ENCODE assay signal across 18 cellular contexts in genomic region chr5:80744149-80744548, GRCh38.
A peak's percentile ranks its signal among the peaks of the same experiment; 100 is the strongest.
DNase-seq lines count a peak whose midpoint lies in the region; ATAC-seq and TF ChIP-seq lines count a peak whose summit lies in the region.
"Had no signal": no experiment of that assay in that cellular context is flagged by ENCODE, and none has a peak within 500 bp of the region (broad histone marks: within the 10 kb centered on the region; RNA-seq: fewer than 3 reads in every experiment).

No MANE protein-coding gene starts in this region.

- H2AFZ ChIP-seq in mammary epithelial cell (ENCODE audit: low read depth, low read length), result no peak overlapping the region
- H2AFZ ChIP-seq: GM23338 had no signal

- no peaks in the 10 kb centered on the region for H3K4me1 Mint-ChIP-seq in MCF 10A (ENCODE audit: insufficient read depth, unreplicated experiment)
- peaks cover 20% of the 10 kb centered on the region for H3K4me1 Mint-ChIP-seq in central memory CD8-positive, alpha-beta T cell
- peaks cover 53 to 68% of the 10 kb centered on the region in 2 donors for H3K4me1 Mint-ChIP-seq in immature natural killer cell
- peaks cover 31 to 35% of the 10 kb centered on the region in 2 donors for H3K4me1 Mint-ChIP-seq in natural killer cell treated with Interleukin-12 subunit alpha and Interleukin-12 subunit beta and Interleukin-15 and Interleukin-18, amount 100 ng/mL, for 72 hours (ENCODE audit: low read depth in 2 of 2)

- H3K9me3 ChIP-seq in mammary epithelial cell (replicated peaks; ENCODE audit: insufficient read depth, low read length), result no peaks in the 10 kb centered on the region
- H3K9me3 ChIP-seq in right atrium auricular region, result no peaks in the 10 kb centered on the region

- peaks cover 29% of the 10 kb centered on the region for H3K36me3 Mint-ChIP-seq in MCF 10A (ENCODE audit: insufficient read depth, unreplicated experiment)
- peaks cover 5% of the 10 kb centered on the region for H3K36me3 Mint-ChIP-seq in central memory CD8-positive, alpha-beta T cell (ENCODE audit: insufficient read depth)
- peaks cover 17 to 49% (median 35%) of the 10 kb centered on the region in 3 donors for H3K36me3 Mint-ChIP-seq in immature natural killer cell
- peaks cover 28% of the 10 kb centered on the region for H3K36me3 Mint-ChIP-seq in natural killer cell treated with Interleukin-12 subunit alpha and Interleukin-12 subunit beta and Interleukin-15 and Interleukin-18, amount 100 ng/mL, for 72 hours

- BruUV-seq in MCF 10A (replicated peaks; lab: Mats Ljungman, UMichigan) (no TSS peak), mammary epithelial cell (replicated peaks; lab: Mats Ljungman, UMichigan) (no TSS peak)

- ATAC-seq in central memory CD8-positive, alpha-beta T cell (replicated peaks; ENCODE audit: extremely low read depth, poor library complexity, severe bottlenecking), result no peak
- no peak for ATAC-seq in natural killer cell treated with Interleukin-12 subunit alpha and Interleukin-12 subunit beta and Interleukin-15 and Interleukin-18, amount 100 ng/mL, for 72 hours
- no peak for ATAC-seq in GM21786 (IDR thresholded peaks at IDR 0.05; ENCODE audit: unreplicated experiment)
- ATAC-seq: GM23338, HCT116 had no signal

- POLR2A ChIA-PET in MCF 10A (lab: Yijun Ruan, JAX), result interaction anchor here (0.9 kb wide), 1 partner anchor 18 kb away, joined by 4 read pairs; no protein-coding TSS in a partner anchor

- H3K27ac ChIP-seq in mammary epithelial cell (ENCODE audit: insufficient read depth, low read depth, low read length), result no peak overlapping the region
- H3K27ac ChIP-seq in right atrium auricular region, result no peak overlapping the region

- H3K27me3 ChIP-seq in mammary epithelial cell (ENCODE audit: insufficient read depth, low read length) (no peaks in the 10 kb centered on the region), right atrium auricular region (no peaks in the 10 kb centered on the region)

- H3K27ac Mint-ChIP-seq in MCF 10A (ENCODE audit: low read depth, unreplicated experiment) (peak overlapping the region; percentile 71), immature natural killer cell (peak overlapping the region in 5 of 6 donors; percentile 10 to 65 (median 59))
- H3K27ac Mint-ChIP-seq in central memory CD8-positive, alpha-beta T cell (ENCODE audit: low read depth), result peak overlapping the region; percentile 20
- H3K27ac Mint-ChIP-seq in natural killer cell treated with Interleukin-12 subunit alpha and Interleukin-12 subunit beta and Interleukin-15 and Interleukin-18, amount 100 ng/mL, for 72 hours, result peak overlapping the region; percentile 71 to 72
- H3K27ac Mint-ChIP-seq: GM23338 had no signal

- H3K27me3 Mint-ChIP-seq in MCF 10A (ENCODE audit: insufficient read depth, unreplicated experiment), result no peaks in the 10 kb centered on the region
- H3K27me3 Mint-ChIP-seq in central memory CD8-positive, alpha-beta T cell, result no peaks in the 10 kb centered on the region
- no peaks in the 10 kb centered on the region for H3K27me3 Mint-ChIP-seq in immature natural killer cell (ENCODE audit: low read depth in 3 of 3)
- H3K27me3 Mint-ChIP-seq in natural killer cell treated with Interleukin-12 subunit alpha and Interleukin-12 subunit beta and Interleukin-15 and Interleukin-18, amount 100 ng/mL, for 72 hours, result no peaks in the 10 kb centered on the region
- H3K27me3 Mint-ChIP-seq: CD4-positive, alpha-beta memory T cell had no signal

- H3K36me3 ChIP-seq in mammary epithelial cell (ENCODE audit: insufficient read depth, low read length) (peaks cover 3% of the 10 kb centered on the region), right atrium auricular region (peaks cover 30% of the 10 kb centered on the region)

- intact Hi-C loops in MCF 10A (cut with micrococcal nuclease), result no loop called here
- intact Hi-C loops in mammary epithelial cell (cut with micrococcal nuclease), result no loop called here

- TF ChIP-seq CTCF in MCF 10A (IDR thresholded peaks at IDR 0.05; ENCODE audit: unreplicated experiment) (no peak), mammary epithelial cell (conservative IDR thresholded peaks at IDR 0.05 in 1 of 2, IDR thresholded peaks at IDR 0.05 in 1 of 2; ENCODE audit: extremely low read depth in 1 of 2, insufficient read depth in 1 of 2, low read depth in 1 of 2, low read length in 2 of 2) (no peak), right atrium auricular region (IDR thresholded peaks at IDR 0.05) (no peak)

- 81% methylated on average over 2 of the region's 2 CpGs for WGBS in mammary epithelial cell (ENCODE audit: low coverage, missing lambda C conversion rate)

- H3K4me3 ChIP-seq in mammary epithelial cell (replicated peaks in 1 of 3; ENCODE audit: insufficient read depth in 1 of 3, low read depth in 2 of 3, low read length in 3 of 3) (no peak overlapping the region), right atrium auricular region (no peak overlapping the region)
- H3K4me3 ChIP-seq: GM23338 had no signal

- in situ Hi-C loops in mammary epithelial cell (cut with MboI; ENCODE audit: low sequenced_read_pairs in 2 of 2), result no loop called here

- H3K4me2 ChIP-seq in mammary epithelial cell (ENCODE audit: insufficient read depth, low read depth, low read length), result no peak overlapping the region
- H3K4me2 ChIP-seq: GM23338 had no signal

- CTCF ChIA-PET in MCF 10A (lab: Yijun Ruan, JAX) (no interaction called here), mammary epithelial cell (lab: Charles Lee; ENCODE audit: low non-redundant PET) (no interaction called here)

- H3K9ac ChIP-seq in mammary epithelial cell (ENCODE audit: insufficient read depth, low read length), result no peak overlapping the region

- H3K4me1 ChIP-seq in mammary epithelial cell (ENCODE audit: insufficient read depth, low read length) (no peaks in the 10 kb centered on the region), right atrium auricular region (no peaks in the 10 kb centered on the region)

- H3K79me2 ChIP-seq in mammary epithelial cell (ENCODE audit: insufficient read depth, low read length), result no peaks in the 10 kb centered on the region

- DNase-seq in MCF 10A (ENCODE audit: unreplicated experiment) (no peak), mammary epithelial cell (no peak), immature natural killer cell (no peak), right atrium auricular region (ENCODE audit: low spot score) (no peak), Kasumi-1 (lab: John Stamatoyannopoulos, UW) (no peak)
- DNase-seq in central memory CD8-positive, alpha-beta T cell (ENCODE audit: low spot score in 2 of 2), result no peak
- DNase-seq in natural killer cell treated with Interleukin-12 subunit alpha and Interleukin-12 subunit beta and Interleukin-15 and Interleukin-18, amount 100 ng/mL, for 72 hours (ENCODE audit: low spot score), result no peak
- DNase-seq: 8988T; C1 segment of cervical spinal cord; Calu3; CD4-positive, alpha-beta memory T cell; COR-L47; DMS153; DND-41; H9 had no signal

- no peak overlapping the region for H3K4me3 Mint-ChIP-seq in MCF 10A (ENCODE audit: unreplicated experiment)
- no peak overlapping the region for H3K4me3 Mint-ChIP-seq in central memory CD8-positive, alpha-beta T cell
- peak overlapping the region; percentile 25 to 78 (median 57) for H3K4me3 Mint-ChIP-seq in immature natural killer cell
- peak overlapping the region; percentile 41 for H3K4me3 Mint-ChIP-seq in natural killer cell treated with Interleukin-12 subunit alpha and Interleukin-12 subunit beta and Interleukin-15 and Interleukin-18, amount 100 ng/mL, for 72 hours
- H3K4me3 Mint-ChIP-seq: GM23338, H9 had no signal

- H4K20me1 ChIP-seq in mammary epithelial cell (ENCODE audit: insufficient read depth, low read length), result no peaks in the 10 kb centered on the region

- H3K9me3 Mint-ChIP-seq in MCF 10A (ENCODE audit: unreplicated experiment) (no peaks in the 10 kb centered on the region), immature natural killer cell (no peaks in the 10 kb centered on the region)
- no peaks in the 10 kb centered on the region for H3K9me3 Mint-ChIP-seq in central memory CD8-positive, alpha-beta T cell
- H3K9me3 Mint-ChIP-seq in natural killer cell treated with Interleukin-12 subunit alpha and Interleukin-12 subunit beta and Interleukin-15 and Interleukin-18, amount 100 ng/mL, for 72 hours, result no peaks in the 10 kb centered on the region
- H3K9me3 Mint-ChIP-seq: GM23338, H9 had no signal

- dilution Hi-C loops in mammary epithelial cell (cut with HindIII; ENCODE audit: low sequenced_read_pairs), result no loop called here

Comparison
In these comparisons a context has a peak if more than half of its experiments do, and no peak if none do; other contexts are left out.
1. H3K27ac Mint-ChIP-seq: peak in every context shown above with its lines; median percentile 72 in natural killer cell treated with Interleukin-12 subunit alpha and Interleukin-12 subunit beta and Interleukin-15 and Interleukin-18, amount 100 ng/mL, for 72 hours; 71 in MCF 10A; 59 in immature natural killer cell; 20 in central memory CD8-positive, alpha-beta T cell.
2. H3K4me3 Mint-ChIP-seq: peak in immature natural killer cell (5 of 5) and natural killer cell treated with Interleukin-12 subunit alpha and Interleukin-12 subunit beta and Interleukin-15 and Interleukin-18, amount 100 ng/mL, for 72 hours (single experiment); none in MCF 10A (single experiment) and central memory CD8-positive, alpha-beta T cell (single experiment).